ENCODE assay signal across 19 cellular contexts in genomic region chr1:89644119-89644814, GRCh38. TPM values are rescaled to one million over a fixed set of nuclear protein-coding genes. Genes with fewer than 3 reads are reported as not detected.
A peak's percentile ranks its signal among the peaks of the same experiment; 100 is the strongest.
DNase-seq lines count a peak whose midpoint lies in the region; ATAC-seq and TF ChIP-seq lines count a peak whose summit lies in the region.
"Had no signal": no experiment of that assay in that cellular context is flagged by ENCODE, and none has a peak within 500 bp of the region (broad histone marks: within the 10 kb centered on the region; RNA-seq: fewer than 3 reads in every experiment).

No MANE protein-coding gene starts in this region.

- H3K4me3 Mint-ChIP-seq in activated naive CD8-positive, alpha-beta T cell treated with anti-CD3 and anti-CD28 coated beads, Interleukin-2, amount 50 U/mL, for 24 hours: no peak overlapping the region
- no peak overlapping the region for H3K4me3 Mint-ChIP-seq in stimulated activated naive CD8-positive, alpha-beta T cell treated with anti-CD3 and anti-CD28 coated beads, Interleukin-15, Interleukin-2, amounts not matched to agents 100 ng/mL and 50 ng/mL, for 24 hours
- H3K4me3 Mint-ChIP-seq: CD14-positive monocyte had no signal

- in situ Hi-C loops in IMR-90 (cut with MboI; ENCODE audit: low sequenced_read_pairs): no loop called here

- peaks cover 54% of the 10 kb centered on the region for H3K4me1 ChIP-seq in left ventricle myocardium inferior
- no peaks in the 10 kb centered on the region; the same call in 1 of the 2 replicates for H3K4me1 ChIP-seq in IMR-90 (ENCODE audit: control insufficient read depth, insufficient read depth, low read length)
- H3K4me1 ChIP-seq in upper lobe of left lung: peaks cover 0 to 3% (median 2%) of the 10 kb centered on the region in 4 donors

- no peak overlapping the region for H3K18ac ChIP-seq in IMR-90 (ENCODE audit: low read depth, low read length)

- no CpG with 5 or more reads among the region's 9 CpGs for WGBS in IMR-90 (ENCODE audit: extremely low coverage in 2 of 2, insufficient read length in 1 of 2), 2 experiments
- 75 to 86% methylated on average over 9 of the region's 9 CpGs for WGBS in upper lobe of left lung, 2 donors

- POLR2A ChIA-PET in IMR-90 (lab: Charles Lee; ENCODE audit: unreplicated experiment): no interaction called here

- TF ChIP-seq CTCF in left ventricle myocardium inferior (IDR thresholded peaks at IDR 0.05; ENCODE audit: borderline replicate concordance): no peak
- no peak for TF ChIP-seq CTCF in IMR-90 (conservative IDR thresholded peaks at IDR 0.05; ENCODE audit: low read depth, low read length)
- TF ChIP-seq CTCF in upper lobe of left lung (IDR thresholded peaks at IDR 0.05): no peak

- no TSS peak for BruUV-seq in IMR-90 (replicated peaks; lab: Mats Ljungman, UMichigan)

- H4K20me1 ChIP-seq in IMR-90 (ENCODE audit: insufficient read depth, low read length): no peaks in the 10 kb centered on the region; the same call in none of the 2 replicates

- H3K36me3 ChIP-seq in left ventricle myocardium inferior: no peaks in the 10 kb centered on the region
- no peaks in the 10 kb centered on the region for H3K36me3 ChIP-seq in IMR-90 (ENCODE audit: control insufficient read depth, insufficient read depth, low read length)
- H3K36me3 ChIP-seq in upper lobe of left lung: no peaks in the 10 kb centered on the region

- H4K5ac ChIP-seq in IMR-90 (ENCODE audit: low read depth, low read length): peak overlapping the region; percentile 53; the same call in 1 of the 2 replicates

- CTCF ChIA-PET in IMR-90 (lab: Yijun Ruan, JAX): no interaction called here

- no peaks in the 10 kb centered on the region for H3K27me3 ChIP-seq in left ventricle myocardium inferior (ENCODE audit: low read depth)
- H3K27me3 ChIP-seq in IMR-90 (ENCODE audit: control insufficient read depth, insufficient read depth, low read length): no peaks in the 10 kb centered on the region
- H3K27me3 ChIP-seq in upper lobe of left lung: no peaks in the 10 kb centered on the region

- ATAC-seq in Right ventricle myocardium inferior: no peak
- no peak for ATAC-seq in IMR-90 (ENCODE audit: low read depth)
- no peak for ATAC-seq in activated naive CD8-positive, alpha-beta T cell treated with anti-CD3 and anti-CD28 coated beads, Interleukin-2, amount 50 U/mL, for 24 hours
- no peak for ATAC-seq in GM18867 (IDR thresholded peaks at IDR 0.05; ENCODE audit: unreplicated experiment)
- ATAC-seq in upper lobe of left lung (ENCODE audit: low FRiP score in 2 of 2): no peak
- ATAC-seq: K562 had no signal

- H2BK120ac ChIP-seq in IMR-90 (ENCODE audit: low read depth, low read length): no peak overlapping the region

- H3K27ac Mint-ChIP-seq in activated naive CD8-positive, alpha-beta T cell treated with anti-CD3 and anti-CD28 coated beads, Interleukin-2, amount 50 U/mL, for 24 hours: peak overlapping the region; percentile 70
- H3K27ac Mint-ChIP-seq in stimulated activated naive CD8-positive, alpha-beta T cell treated with anti-CD3 and anti-CD28 coated beads, Interleukin-15, Interleukin-2, amounts not matched to agents 100 ng/mL and 50 ng/mL, for 24 hours: peak overlapping the region; percentile 71

- peaks cover 85% of the 10 kb centered on the region for H3K4me1 Mint-ChIP-seq in activated naive CD8-positive, alpha-beta T cell treated with anti-CD3 and anti-CD28 coated beads, Interleukin-2, amount 50 U/mL, for 24 hours
- peaks cover 75% of the 10 kb centered on the region for H3K4me1 Mint-ChIP-seq in stimulated activated naive CD8-positive, alpha-beta T cell treated with anti-CD3 and anti-CD28 coated beads, Interleukin-15, Interleukin-2, amounts not matched to agents 100 ng/mL and 50 ng/mL, for 24 hours (ENCODE audit: low read depth)

- no peak overlapping the region for H2BK5ac ChIP-seq in IMR-90 (ENCODE audit: low read depth, low read length, poor library complexity, severe bottlenecking)

- no peak overlapping the region for H4K8ac ChIP-seq in IMR-90 (ENCODE audit: low read depth in 2 of 2, low read length in 2 of 2)

- no peak overlapping the region for H3K4me2 ChIP-seq in IMR-90 (ENCODE audit: low read depth, low read length)

- peaks cover 4% of the 10 kb centered on the region for H3K9me3 Mint-ChIP-seq in activated naive CD8-positive, alpha-beta T cell treated with anti-CD3 and anti-CD28 coated beads, Interleukin-2, amount 50 U/mL, for 24 hours
- peaks cover 12% of the 10 kb centered on the region for H3K9me3 Mint-ChIP-seq in stimulated activated naive CD8-positive, alpha-beta T cell treated with anti-CD3 and anti-CD28 coated beads, Interleukin-15, Interleukin-2, amounts not matched to agents 100 ng/mL and 50 ng/mL, for 24 hours

- TF ChIP-seq POLR2A in IMR-90 (IDR thresholded peaks at IDR 0.05; ENCODE audit: low read depth, low read length): no peak
- TF ChIP-seq POLR2A in upper lobe of left lung (IDR thresholded peaks at IDR 0.05): no peak

- no peak overlapping the region for H3K4ac ChIP-seq in IMR-90 (ENCODE audit: low read depth, low read length)

- H2AK5ac ChIP-seq in IMR-90 (ENCODE audit: low read depth, low read length): no peak overlapping the region

- intact Hi-C loops in left ventricle myocardium inferior (cut with micrococcal nuclease) (no loop called here), Right ventricle myocardium inferior (cut with DNase I) (no loop called here), IMR-90 (cut with micrococcal nuclease) (loop anchor here (10.0 kb wide), 1 partner anchor 1889 kb away; no protein-coding TSS in a partner anchor)

- H3K9me3 ChIP-seq in left ventricle myocardium inferior (replicated peaks): peaks cover 20% of the 10 kb centered on the region
- no peaks in the 10 kb centered on the region for H3K9me3 ChIP-seq in IMR-90 (ENCODE audit: control insufficient read depth, insufficient read depth, low read length)
- H3K9me3 ChIP-seq in upper lobe of left lung: no peaks in the 10 kb centered on the region

- no peak overlapping the region for H2BK20ac ChIP-seq in IMR-90 (ENCODE audit: low read depth, low read length)

- H3K79me1 ChIP-seq in IMR-90 (ENCODE audit: low read depth in 1 of 2, low read length in 2 of 2): peaks cover 9 to 31% of the 10 kb centered on the region in 2 experiments

- 0 out of 2 replicates have a peak overlapping the region, but pooled peaks have one; percentile 24 for H3K23ac ChIP-seq in IMR-90 (ENCODE audit: low read depth, low read length)

- H3K56ac ChIP-seq in IMR-90 (ENCODE audit: extremely low read depth, insufficient read depth, low read length): no peak overlapping the region

- H3K9ac ChIP-seq in IMR-90 (ENCODE audit: low read depth, low read length): no peak overlapping the region

- no peak for TF ChIP-seq EP300 in upper lobe of left lung (IDR thresholded peaks at IDR 0.05)

- no peak overlapping the region for H3K14ac ChIP-seq in IMR-90 (replicated peaks; ENCODE audit: low read depth, low read length)

- no peak overlapping the region for H2AFZ ChIP-seq in IMR-90 (replicated peaks; ENCODE audit: low read length, poor library complexity)

- no peak overlapping the region for H2AK9ac ChIP-seq in IMR-90 (replicated peaks; ENCODE audit: low read depth, low read length, poor library complexity)

- H4K91ac ChIP-seq in IMR-90 (ENCODE audit: insufficient read depth, low read depth, low read length): no peak overlapping the region

- DNase-seq in left ventricle myocardium inferior (no peak), Right ventricle myocardium inferior (ENCODE audit: missing footprints) (no peak), IMR-90 (no peak), GM03348 (ENCODE audit: low spot score) (no peak), upper lobe of left lung (no peak)
- DNase-seq in activated naive CD8-positive, alpha-beta T cell treated with anti-CD3 and anti-CD28 coated beads, Interleukin-2, amount 50 U/mL, for 24 hours: no peak
- DNase-seq: ACHN, DMS153, GF-D8, NCI-H1105 treated with DMSO at 0.1 percent for 48 hours, NCI-H1694, NCI-H2081 treated with DMSO at 0.1 percent for 48 hours, NCI-H510A, NCI-H774, Right ventricle myocardium superior had no signal

- TF ChIP-seq RAD21 in IMR-90 (IDR thresholded peaks at IDR 0.05; ENCODE audit: low read length): no peak

- peak overlapping the region; percentile 6 for H3K27ac ChIP-seq in left ventricle myocardium inferior (replicated peaks)
- H3K27ac ChIP-seq in IMR-90 (ENCODE audit: insufficient read depth, low read length): no peak overlapping the region
- H3K27ac ChIP-seq in upper lobe of left lung: no peak overlapping the region

- no peak overlapping the region for H3K4me3 ChIP-seq in left ventricle myocardium inferior
- no peak overlapping the region for H3K4me3 ChIP-seq in IMR-90 (ENCODE audit: insufficient read depth, low read depth, low read length)
- no peak overlapping the region for H3K4me3 ChIP-seq in upper lobe of left lung
- H3K4me3 ChIP-seq: K562 had no signal

- dilution Hi-C loops in IMR-90 (cut with HindIII; ENCODE audit: low sequenced_read_pairs, unreplicated experiment): no loop called here

- H3K9me1 ChIP-seq in IMR-90 (ENCODE audit: insufficient read depth, low read length): peaks cover 3% of the 10 kb centered on the region; the same call in 1 of the 2 replicates

- no peak overlapping the region for H2BK15ac ChIP-seq in IMR-90 (ENCODE audit: low read depth, low read length)

- no peaks in the 10 kb centered on the region for H3K27me3 Mint-ChIP-seq in activated naive CD8-positive, alpha-beta T cell treated with anti-CD3 and anti-CD28 coated beads, Interleukin-2, amount 50 U/mL, for 24 hours
- no peaks in the 10 kb centered on the region for H3K27me3 Mint-ChIP-seq in stimulated activated naive CD8-positive, alpha-beta T cell treated with anti-CD3 and anti-CD28 coated beads, Interleukin-15, Interleukin-2, amounts not matched to agents 100 ng/mL and 50 ng/mL, for 24 hours

- H3K36me3 Mint-ChIP-seq in activated naive CD8-positive, alpha-beta T cell treated with anti-CD3 and anti-CD28 coated beads, Interleukin-2, amount 50 U/mL, for 24 hours (ENCODE audit: low read depth): peaks cover 58% of the 10 kb centered on the region
- H3K36me3 Mint-ChIP-seq in stimulated activated naive CD8-positive, alpha-beta T cell treated with anti-CD3 and anti-CD28 coated beads, Interleukin-15, Interleukin-2, amounts not matched to agents 100 ng/mL and 50 ng/mL, for 24 hours (ENCODE audit: low read depth): peaks cover 61% of the 10 kb centered on the region

TF ChIP-seq in IMR-90, 13 proteins besides CTCF, POLR2A, EP300 and RAD21 (continues in another document):
- TF ChIP-seq FOS (IDR thresholded peaks at IDR 0.05; ENCODE audit: low read depth, low read length): no peak
- no peak for TF ChIP-seq RCOR1 (IDR thresholded peaks at IDR 0.05; ENCODE audit: insufficient replicate concordance, low read length)
- no peak for TF ChIP-seq MAZ (IDR thresholded peaks at IDR 0.05; ENCODE audit: borderline replicate concordance, low read depth, low read length)

RNA-seq across cellular contexts. Expression of gene LRRC8C, which starts 11.3 kb away (rescaled TPM):
- total RNA-seq in left ventricle myocardium inferior: 6.2 TPM
- total RNA-seq in Right ventricle myocardium inferior: 7.7 TPM
- total RNA-seq in IMR-90 (2012; rRNA removed): 12.9 and 15.3 TPM in 2 replicates
- 6.5 TPM in 2 replicates for polyA plus RNA-seq in IMR-90 (2012; rRNA removed)
- 2.1 and 2.3 TPM in 2 replicates for polyA plus RNA-seq in IMR-90 (2012; cell fraction: cytosol; rRNA removed)
- polyA plus RNA-seq in IMR-90 (2012; cell fraction: nucleus; rRNA removed; ENCODE audit: low replicate concordance): 1.2 and 3.8 TPM in 2 replicates
- 10 to 100 TPM in 5 of 6 donors, 1 to 10 TPM in 1; 5.2 to 12.5 (median 11.6) TPM for total RNA-seq in upper lobe of left lung
